In the genomic region with DNA sequence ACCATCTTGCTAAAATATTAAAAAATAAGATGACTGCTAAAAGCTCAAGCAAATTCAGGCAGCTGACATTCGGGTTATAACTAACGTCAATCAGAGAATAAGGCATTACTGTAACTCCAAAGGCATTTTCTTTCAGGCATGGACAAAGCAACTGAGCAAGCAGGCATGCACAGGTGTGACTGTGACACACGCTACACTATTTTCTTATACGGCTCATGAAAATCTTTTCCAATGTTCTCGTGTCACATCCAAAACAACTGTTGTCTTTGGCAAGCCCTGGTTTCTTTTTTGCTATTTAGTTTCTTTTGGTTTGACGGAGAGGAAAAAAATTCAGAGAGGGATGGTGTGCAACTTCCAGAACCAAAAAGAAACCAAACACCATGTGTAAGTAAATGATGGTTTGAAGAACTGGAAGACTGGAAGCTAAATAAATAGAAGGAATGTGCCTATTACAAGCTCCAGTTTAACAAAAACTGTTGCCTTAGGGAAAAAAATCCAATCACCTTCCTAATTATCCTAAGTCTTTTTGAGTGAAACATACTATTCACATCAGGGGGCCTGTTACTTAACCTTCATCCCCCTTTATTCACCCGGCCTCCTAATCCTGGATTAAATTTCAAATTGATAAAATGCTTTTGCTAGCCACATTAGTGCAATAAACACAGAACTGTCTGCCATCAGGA, we compare ENCODE assay signal across 22 cellular contexts.
DNase-seq lines count a peak whose midpoint lies in the region; ATAC-seq and TF ChIP-seq lines count a peak whose summit lies in the region.
"Had no signal": no experiment of that assay in that cellular context is flagged by ENCODE, and none has a peak within 500 bp of the region (broad histone marks: within the 10 kb centered on the region; RNA-seq: fewer than 3 reads in every experiment).

No MANE protein-coding gene starts in this region.

- in situ Hi-C loops in GM13976 (cut with MboI; ENCODE audit: low sequenced_read_pairs, unreplicated experiment): no loop called here

- peak overlapping the region; percentile 5 for H3K27ac Mint-ChIP-seq in endodermal cell
- H3K27ac Mint-ChIP-seq in osteocyte (ENCODE audit: unreplicated experiment): no peak overlapping the region
- H3K27ac Mint-ChIP-seq: CD8-positive, alpha-beta T cell had no signal

- WGBS in endodermal cell (ENCODE audit: insufficient coverage in 1 of 2, insufficient read length in 1 of 2), 2 experiments: 75 to 81% methylated on average over 6 to 7 of the region's 7 CpGs

- H3K4me1 ChIP-seq in endodermal cell (ENCODE audit: control insufficient read depth, insufficient read depth, low read length): peaks cover 11% of the 10 kb centered on the region
- H3K4me1 ChIP-seq: spleen had no signal

- H3K27me3 ChIP-seq in endodermal cell (ENCODE audit: control insufficient read depth, insufficient read depth, low read length, poor library complexity, severe bottlenecking): no peaks in the 10 kb centered on the region
- H3K27me3 ChIP-seq: spleen had no signal

- no peak for TF ChIP-seq CTCF in endodermal cell (conservative IDR thresholded peaks at IDR 0.05)
- no peak for TF ChIP-seq CTCF in osteocyte (IDR thresholded peaks at IDR 0.05)
- no peak for TF ChIP-seq CTCF in GM13976 (IDR thresholded peaks at IDR 0.05; ENCODE audit: borderline replicate concordance, control extremely low read depth, extremely low read depth, insufficient read depth, missing control alignments)

- peaks cover 7% of the 10 kb centered on the region for H3K9me3 ChIP-seq in endodermal cell (ENCODE audit: control insufficient read depth, low read length)
- H3K9me3 ChIP-seq: spleen, thoracic aorta had no signal

- H3K36me3 Mint-ChIP-seq in endodermal cell (ENCODE audit: low read depth): no peaks in the 10 kb centered on the region
- no peaks in the 10 kb centered on the region for H3K36me3 Mint-ChIP-seq in osteocyte (ENCODE audit: unreplicated experiment)
- H3K36me3 Mint-ChIP-seq: CD8-positive, alpha-beta T cell had no signal

- H3K4me3 Mint-ChIP-seq in endodermal cell (no peak overlapping the region), osteocyte (ENCODE audit: unreplicated experiment) (peak overlapping the region; percentile 1)
- H3K4me3 Mint-ChIP-seq: CD8-positive, alpha-beta T cell had no signal

- no peak overlapping the region for H3K27ac ChIP-seq in endodermal cell (ENCODE audit: low read depth, low read length)
- H3K27ac ChIP-seq: spleen, thoracic aorta had no signal

- H3K9ac ChIP-seq in endodermal cell (ENCODE audit: extremely low read depth, low read length, poor library complexity, severe bottlenecking): no peak overlapping the region

- no peaks in the 10 kb centered on the region for H3K36me3 ChIP-seq in endodermal cell (ENCODE audit: control insufficient read depth, insufficient read depth, low read length)
- H3K36me3 ChIP-seq: spleen, thoracic aorta had no signal

- ATAC-seq in GM21381 (IDR thresholded peaks at IDR 0.05; ENCODE audit: unreplicated experiment): no peak
- ATAC-seq: CD8-positive, alpha-beta T cell had no signal

- peak; percentile 40 for DNase-seq in H4 (ENCODE audit: low spot score)
- peak; percentile 36 for DNase-seq in NCI-H524 treated with DMSO at 0.1 percent for 48 hours (lab: John Stamatoyannopoulos, UW)
- DNase-seq in endodermal cell: no peak
- DNase-seq in osteocyte (ENCODE audit: extremely low spot score, unreplicated experiment): no peak
- no peak for DNase-seq in activated gamma-delta T cell treated with Interleukin-2 at 50 U/mL for 16 hours
- DNase-seq in GM13976 (ENCODE audit: low spot score): no peak
- no peak for DNase-seq in NCI-H1930 (lab: John Stamatoyannopoulos, UW)
- DNase-seq: activated CD4-positive, alpha-beta T cell treated with anti-CD3 and anti-CD28 coated beads, Interleukin-2, amount 50 U/mL, for 48 hours; activated CD4-positive, CD25-positive, alpha-beta regulatory T cell; activated CD8-positive, alpha-beta memory T cell treated with anti-CD3 and anti-CD28 coated beads, Interleukin-2, amount 50 U/mL, for 48 hours; CD8-positive, alpha-beta T cell; cortex of kidney; GF-D8; hypothalamus; NCI-H1105 treated with DMSO at 0.1 percent for 48 hours; NCI-H2107; spleen; stimulated activated CD4-positive, alpha-beta T cell treated with anti-CD3 and anti-CD28 coated beads, Interleukin-4, amount 100 ng/mL, for 1 hour; stimulated activated naive CD4-positive, alpha-beta T cell; T1000 had no signal

- H3K4me1 Mint-ChIP-seq in endodermal cell (peaks cover 30% of the 10 kb centered on the region), osteocyte (ENCODE audit: unreplicated experiment) (peaks cover 15% of the 10 kb centered on the region)

- H3K27me3 Mint-ChIP-seq in endodermal cell (ENCODE audit: insufficient read depth): no peaks in the 10 kb centered on the region
- no peaks in the 10 kb centered on the region for H3K27me3 Mint-ChIP-seq in osteocyte (ENCODE audit: unreplicated experiment)

- H3K9me3 Mint-ChIP-seq in endodermal cell (no peaks in the 10 kb centered on the region), osteocyte (ENCODE audit: unreplicated experiment) (no peaks in the 10 kb centered on the region)
- H3K9me3 Mint-ChIP-seq: CD8-positive, alpha-beta T cell had no signal

- H3K4me3 ChIP-seq in endodermal cell (ENCODE audit: low read length): no peak overlapping the region
- H3K4me3 ChIP-seq: spleen, thoracic aorta had no signal

Comparison
In these comparisons a context has a peak if more than half of its experiments do, and no peak if none do; other contexts are left out.
1. DNase-seq: peak in H4 (single experiment) and NCI-H524 treated with DMSO at 0.1 percent for 48 hours (single experiment); none in endodermal cell (single experiment), osteocyte (single experiment), activated gamma-delta T cell treated with Interleukin-2 at 50 U/mL for 16 hours (single experiment), GM13976 (single experiment) and NCI-H1930 (0 of 2).